1 cellular context compared by ENCODE assay signal in genomic region chr22:37355174-37355573, GRCh38.
TF ChIP-seq lines count a peak whose summit lies in the region.

No MANE protein-coding gene starts in this region.

TF ChIP-seq in GM23338, 12 proteins besides CTCF, POLR2A, EP300 and RAD21 (continued from another document):
- TF ChIP-seq, protein P1, sequence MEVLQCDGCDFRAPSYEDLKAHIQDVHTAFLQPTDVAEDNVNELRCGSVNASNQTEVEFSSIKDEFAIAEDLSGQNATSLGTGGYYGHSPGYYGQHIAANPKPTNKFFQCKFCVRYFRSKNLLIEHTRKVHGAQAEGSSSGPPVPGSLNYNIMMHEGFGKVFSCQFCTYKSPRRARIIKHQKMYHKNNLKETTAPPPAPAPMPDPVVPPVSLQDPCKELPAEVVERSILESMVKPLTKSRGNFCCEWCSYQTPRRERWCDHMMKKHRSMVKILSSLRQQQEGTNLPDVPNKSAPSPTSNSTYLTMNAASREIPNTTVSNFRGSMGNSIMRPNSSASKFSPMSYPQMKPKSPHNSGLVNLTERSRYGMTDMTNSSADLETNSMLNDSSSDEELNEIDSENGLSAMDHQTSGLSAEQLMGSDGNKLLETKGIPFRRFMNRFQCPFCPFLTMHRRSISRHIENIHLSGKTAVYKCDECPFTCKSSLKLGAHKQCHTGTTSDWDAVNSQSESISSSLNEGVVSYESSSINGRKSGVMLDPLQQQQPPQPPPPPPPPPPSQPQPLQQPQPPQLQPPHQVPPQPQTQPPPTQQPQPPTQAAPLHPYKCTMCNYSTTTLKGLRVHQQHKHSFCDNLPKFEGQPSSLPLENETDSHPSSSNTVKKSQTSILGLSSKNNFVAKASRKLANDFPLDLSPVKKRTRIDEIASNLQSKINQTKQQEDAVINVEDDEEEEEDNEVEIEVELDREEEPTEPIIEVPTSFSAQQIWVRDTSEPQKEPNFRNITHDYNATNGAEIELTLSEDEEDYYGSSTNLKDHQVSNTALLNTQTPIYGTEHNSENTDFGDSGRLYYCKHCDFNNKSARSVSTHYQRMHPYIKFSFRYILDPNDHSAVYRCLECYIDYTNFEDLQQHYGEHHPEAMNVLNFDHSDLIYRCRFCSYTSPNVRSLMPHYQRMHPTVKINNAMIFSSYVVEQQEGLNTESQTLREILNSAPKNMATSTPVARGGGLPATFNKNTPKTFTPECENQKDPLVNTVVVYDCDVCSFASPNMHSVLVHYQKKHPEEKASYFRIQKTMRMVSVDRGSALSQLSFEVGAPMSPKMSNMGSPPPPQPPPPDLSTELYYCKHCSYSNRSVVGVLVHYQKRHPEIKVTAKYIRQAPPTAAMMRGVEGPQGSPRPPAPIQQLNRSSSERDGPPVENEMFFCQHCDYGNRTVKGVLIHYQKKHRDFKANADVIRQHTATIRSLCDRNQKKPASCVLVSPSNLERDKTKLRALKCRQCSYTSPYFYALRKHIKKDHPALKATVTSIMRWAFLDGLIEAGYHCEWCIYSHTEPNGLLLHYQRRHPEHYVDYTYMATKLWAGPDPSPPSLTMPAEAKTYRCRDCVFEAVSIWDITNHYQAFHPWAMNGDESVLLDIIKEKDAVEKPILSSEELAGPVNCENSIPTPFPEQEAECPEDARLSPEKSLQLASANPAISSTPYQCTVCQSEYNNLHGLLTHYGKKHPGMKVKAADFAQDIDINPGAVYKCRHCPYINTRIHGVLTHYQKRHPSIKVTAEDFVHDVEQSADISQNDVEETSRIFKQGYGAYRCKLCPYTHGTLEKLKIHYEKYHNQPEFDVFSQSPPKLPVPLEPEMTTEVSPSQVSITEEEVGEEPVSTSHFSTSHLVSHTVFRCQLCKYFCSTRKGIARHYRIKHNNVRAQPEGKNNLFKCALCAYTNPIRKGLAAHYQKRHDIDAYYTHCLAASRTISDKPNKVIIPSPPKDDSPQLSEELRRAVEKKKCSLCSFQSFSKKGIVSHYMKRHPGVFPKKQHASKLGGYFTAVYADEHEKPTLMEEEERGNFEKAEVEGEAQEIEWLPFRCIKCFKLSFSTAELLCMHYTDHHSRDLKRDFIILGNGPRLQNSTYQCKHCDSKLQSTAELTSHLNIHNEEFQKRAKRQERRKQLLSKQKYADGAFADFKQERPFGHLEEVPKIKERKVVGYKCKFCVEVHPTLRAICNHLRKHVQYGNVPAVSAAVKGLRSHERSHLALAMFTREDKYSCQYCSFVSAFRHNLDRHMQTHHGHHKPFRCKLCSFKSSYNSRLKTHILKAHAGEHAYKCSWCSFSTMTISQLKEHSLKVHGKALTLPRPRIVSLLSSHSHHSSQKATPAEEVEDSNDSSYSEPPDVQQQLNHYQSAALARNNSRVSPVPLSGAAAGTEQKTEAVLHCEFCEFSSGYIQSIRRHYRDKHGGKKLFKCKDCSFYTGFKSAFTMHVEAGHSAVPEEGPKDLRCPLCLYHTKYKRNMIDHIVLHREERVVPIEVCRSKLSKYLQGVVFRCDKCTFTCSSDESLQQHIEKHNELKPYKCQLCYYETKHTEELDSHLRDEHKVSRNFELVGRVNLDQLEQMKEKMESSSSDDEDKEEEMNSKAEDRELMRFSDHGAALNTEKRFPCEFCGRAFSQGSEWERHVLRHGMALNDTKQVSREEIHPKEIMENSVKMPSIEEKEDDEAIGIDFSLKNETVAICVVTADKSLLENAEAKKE (CRISPR knock-in tag; IDR thresholded peaks at IDR 0.05) = no peak
